ENCODE assay signal across 8 cellular contexts in genomic region chr18:32158108-32158624, GRCh38. TPM values are rescaled to one million over a fixed set of nuclear protein-coding genes. Genes with fewer than 3 reads are reported as not detected.
DNase-seq lines count a peak whose midpoint lies in the region; ATAC-seq and TF ChIP-seq lines count a peak whose summit lies in the region.

No MANE protein-coding gene starts in this region.

- peak overlapping the region; percentile 3 to 83 (median 52) for H3K4me3 Mint-ChIP-seq in naive B cell
- peak overlapping the region; percentile 52 for H3K4me3 Mint-ChIP-seq in stimulated activated effector memory CD8-positive, alpha-beta T cell treated with anti-CD3 and anti-CD28 coated beads, Interleukin-12 subunit alpha, Interleukin-12 subunit beta, amount 100 ng/mL, for 72 hours

- H2AFZ ChIP-seq in OCI-LY1 (ENCODE audit: low read length): no peak overlapping the region

- peak; percentile 80 for TF ChIP-seq CTCF in OCI-LY1 (IDR thresholded peaks at IDR 0.05; ENCODE audit: low read length)

- peaks cover 5 to 10% (median 9%) of the 10 kb centered on the region in 3 donors for H3K4me1 Mint-ChIP-seq in naive B cell
- H3K4me1 Mint-ChIP-seq in stimulated activated effector memory CD8-positive, alpha-beta T cell treated with anti-CD3 and anti-CD28 coated beads, Interleukin-12 subunit alpha, Interleukin-12 subunit beta, amount 100 ng/mL, for 72 hours: peaks cover 12% of the 10 kb centered on the region

- H3K4me2 ChIP-seq in OCI-LY1 (ENCODE audit: low read length): no peak overlapping the region

- H3K79me2 ChIP-seq in OCI-LY1 (ENCODE audit: insufficient read depth, low read length): no peaks in the 10 kb centered on the region

- no peaks in the 10 kb centered on the region for H3K9me2 ChIP-seq in OCI-LY1 (ENCODE audit: low read depth, low read length)

- peaks cover 8 to 13% (median 10%) of the 10 kb centered on the region in 3 donors for H3K27me3 Mint-ChIP-seq in naive B cell

- no peaks in the 10 kb centered on the region for H4K20me1 ChIP-seq in OCI-LY1 (ENCODE audit: insufficient read depth, low read length)

- DNase-seq in DMS53 (lab: John Stamatoyannopoulos, UW) (peak; percentile 91), HuH-7.5 (ENCODE audit: low spot score) (peak; percentile 23), activated T-cell treated with anti-CD3 and anti-CD28 coated beads for 1 hour (ENCODE audit: low read depth) (peak; percentile 52), epithelial cell of prostate (ENCODE audit: low read depth, low spot score) (peak; percentile 48), naive B cell (peak; percentile 48)
- peak; percentile 47 to 76 for DNase-seq in stimulated activated effector memory CD8-positive, alpha-beta T cell treated with anti-CD3 and anti-CD28 coated beads, Interleukin-12 subunit alpha, Interleukin-12 subunit beta, amount 100 ng/mL, for 72 hours (ENCODE audit: low spot score in 2 of 2)

- H3K4me1 ChIP-seq in OCI-LY1 (ENCODE audit: insufficient read depth, low read length, severe bottlenecking): no peaks in the 10 kb centered on the region

- no peaks in the 10 kb centered on the region for H3K9me3 ChIP-seq in OCI-LY1 (ENCODE audit: low read length)

- H3K36me3 Mint-ChIP-seq in naive B cell: no peaks in the 10 kb centered on the region
- no peaks in the 10 kb centered on the region for H3K36me3 Mint-ChIP-seq in stimulated activated effector memory CD8-positive, alpha-beta T cell treated with anti-CD3 and anti-CD28 coated beads, Interleukin-12 subunit alpha, Interleukin-12 subunit beta, amount 100 ng/mL, for 72 hours

- H3K27ac ChIP-seq in OCI-LY1 (ENCODE audit: low read depth, low read length, poor library complexity, severe bottlenecking) (no peak overlapping the region), epithelial cell of prostate (no peak overlapping the region)

- no peaks in the 10 kb centered on the region for H3F3A ChIP-seq in OCI-LY1 (ENCODE audit: insufficient read depth, low read length)

- no peaks in the 10 kb centered on the region for H3K36me3 ChIP-seq in OCI-LY1 (ENCODE audit: insufficient read depth, low read length)

- H3K27me3 ChIP-seq in OCI-LY1 (ENCODE audit: insufficient read depth, low read length): no peaks in the 10 kb centered on the region; the same call in 1 of the 2 replicates

- H3K9ac ChIP-seq in OCI-LY1 (ENCODE audit: low read length): no peak overlapping the region

- peak; percentile 94 for ATAC-seq in GM21576 (IDR thresholded peaks at IDR 0.05; ENCODE audit: unreplicated experiment)
- peak; percentile 81 to 88 for ATAC-seq in naive B cell (ENCODE audit: low read depth in 2 of 2)
- peak; percentile 96 for ATAC-seq in stimulated activated effector memory CD8-positive, alpha-beta T cell treated with anti-CD3 and anti-CD28 coated beads, Interleukin-12 subunit alpha, Interleukin-12 subunit beta, amount 100 ng/mL, for 72 hours

- no peak overlapping the region for H3K27ac Mint-ChIP-seq in naive B cell
- H3K27ac Mint-ChIP-seq in stimulated activated effector memory CD8-positive, alpha-beta T cell treated with anti-CD3 and anti-CD28 coated beads, Interleukin-12 subunit alpha, Interleukin-12 subunit beta, amount 100 ng/mL, for 72 hours: no peak overlapping the region

- H3K4me3 ChIP-seq in OCI-LY1 (ENCODE audit: low read depth, low read length, poor library complexity, severe bottlenecking): no peak overlapping the region

- H3K9me3 Mint-ChIP-seq in naive B cell: peaks cover 0 to 4% (median 0%) of the 10 kb centered on the region in 7 donors
- H3K9me3 Mint-ChIP-seq in stimulated activated effector memory CD8-positive, alpha-beta T cell treated with anti-CD3 and anti-CD28 coated beads, Interleukin-12 subunit alpha, Interleukin-12 subunit beta, amount 100 ng/mL, for 72 hours: no peaks in the 10 kb centered on the region

RNA-seq across cellular contexts. Expression of gene MEP1B, which starts 31.7 kb away (rescaled TPM):
- polyA plus RNA-seq in naive B cell (ENCODE audit: low read depth in 6 of 6): not detected

Comparison
In these comparisons a context has a peak if more than half of its experiments do, and no peak if none do; other contexts are left out.
1. DNase-seq: peak in every context shown above with its lines; median percentile 91 in DMS53; 62 in stimulated activated effector memory CD8-positive, alpha-beta T cell treated with anti-CD3 and anti-CD28 coated beads, Interleukin-12 subunit alpha, Interleukin-12 subunit beta, amount 100 ng/mL, for 72 hours; 52 in activated T-cell treated with anti-CD3 and anti-CD28 coated beads for 1 hour; 48 in epithelial cell of prostate; 48 in naive B cell; 23 in HuH-7.5.